In the genomic region with DNA sequence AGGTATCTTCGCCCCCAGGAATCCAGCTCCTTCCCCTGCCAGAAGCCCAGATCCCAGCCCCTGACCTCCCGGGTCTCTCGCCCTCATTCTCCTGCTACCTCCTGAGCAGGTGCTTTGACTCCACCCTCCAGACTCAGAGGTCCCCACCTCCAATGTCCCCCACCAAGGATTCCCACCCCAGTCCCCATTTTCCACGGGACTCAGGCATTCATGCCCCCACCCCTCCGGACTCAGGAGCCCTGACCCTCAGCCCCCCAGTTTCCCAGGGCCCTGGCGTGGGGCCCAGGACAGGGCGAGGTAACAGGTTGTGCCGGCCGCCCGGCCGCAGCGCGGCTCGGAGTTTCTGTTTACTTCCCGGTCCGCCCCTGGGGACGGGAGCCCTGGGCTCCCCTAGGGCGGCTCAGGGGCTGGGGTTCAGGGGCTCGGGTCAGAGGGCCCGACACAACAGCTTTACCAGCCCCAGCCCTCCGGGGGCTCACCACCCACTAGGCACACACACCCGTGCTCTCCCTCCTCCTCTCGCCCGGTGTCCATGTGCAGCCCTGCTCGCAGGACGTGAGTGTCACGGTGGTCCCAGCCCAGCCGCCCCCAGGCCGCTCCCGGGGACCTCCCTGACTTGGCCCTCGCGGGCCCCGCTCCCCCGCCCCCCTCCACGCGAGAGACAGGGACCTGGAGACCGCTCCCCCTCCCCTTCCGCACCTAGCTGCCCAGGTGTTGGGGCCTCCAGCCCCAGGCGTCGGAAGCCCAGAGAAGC, we compare ENCODE assay signal across 10 cellular contexts. TPM values are rescaled to one million over a fixed set of nuclear protein-coding genes. Genes with fewer than 3 reads are reported as not detected.
A peak's percentile ranks its signal among the peaks of the same experiment; 100 is the strongest.
DNase-seq lines count a peak whose midpoint lies in the region; ATAC-seq and TF ChIP-seq lines count a peak whose summit lies in the region.
"Had no signal": no experiment of that assay in that cellular context is flagged by ENCODE, and none has a peak within 500 bp of the region (broad histone marks: within the 10 kb centered on the region; RNA-seq: fewer than 3 reads in every experiment).

No MANE protein-coding gene starts in this region.

- no peaks in the 10 kb centered on the region for H3K36me3 ChIP-seq in upper lobe of left lung

- peaks cover 13% of the 10 kb centered on the region for H3K4me1 Mint-ChIP-seq in activated naive CD8-positive, alpha-beta T cell treated with anti-CD3 and anti-CD28 coated beads, Interleukin-2, amount 10 ng/mL, durations not matched to agents 7 days and 5 days
- peaks cover 8% of the 10 kb centered on the region for H3K4me1 Mint-ChIP-seq in activated naive CD8-positive, alpha-beta T cell treated with anti-CD3 and anti-CD28 coated beads, Interleukin-2, amount 50 U/mL, for 24 hours

- peak; percentile 2 for ATAC-seq in activated naive CD8-positive, alpha-beta T cell treated with anti-CD3 and anti-CD28 coated beads, Interleukin-2, amount 10 ng/mL, durations not matched to agents 7 days and 5 days (ENCODE audit: low read depth)
- ATAC-seq in activated naive CD8-positive, alpha-beta T cell treated with anti-CD3 and anti-CD28 coated beads, Interleukin-2, amount 50 U/mL, for 24 hours = no peak
- peak; percentile 16 to 63 for ATAC-seq in upper lobe of left lung (ENCODE audit: low FRiP score in 2 of 2)

- H3K27me3 ChIP-seq in upper lobe of left lung = peaks cover 4 to 27% (median 15%) of the 10 kb centered on the region in 4 donors

- H3K4me3 ChIP-seq in iPS-18c (ENCODE audit: insufficient read depth, low read depth, low read length) (peak overlapping the region; percentile 59; the same call in 1 of the 2 replicates), upper lobe of left lung (peak overlapping the region; percentile 18 to 60 (median 56))

- peaks cover 75% of the 10 kb centered on the region for H3K27me3 Mint-ChIP-seq in activated naive CD8-positive, alpha-beta T cell treated with anti-CD3 and anti-CD28 coated beads, Interleukin-2, amount 10 ng/mL, durations not matched to agents 7 days and 5 days
- peaks cover 75% of the 10 kb centered on the region for H3K27me3 Mint-ChIP-seq in activated naive CD8-positive, alpha-beta T cell treated with anti-CD3 and anti-CD28 coated beads, Interleukin-2, amount 50 U/mL, for 24 hours

- no peak for DNase-seq in activated naive CD8-positive, alpha-beta T cell treated with anti-CD3 and anti-CD28 coated beads, Interleukin-2, amount 10 ng/mL, durations not matched to agents 7 days and 5 days
- DNase-seq in activated naive CD8-positive, alpha-beta T cell treated with anti-CD3 and anti-CD28 coated beads, Interleukin-2, amount 50 U/mL, for 24 hours = no peak
- DNase-seq in upper lobe of left lung = peak; percentile 50 to 89
- no peak for DNase-seq in NCI-H510A (lab: John Stamatoyannopoulos, UW)
- no peak for DNase-seq in activated T-cell treated with anti-CD3 and anti-CD28 coated beads, Interleukin-2, amount 50 U/mL, for 1 hour
- DNase-seq: effector CD8-positive, alpha-beta T cell; HCEC 1CT had no signal

- H3K36me3 Mint-ChIP-seq in activated naive CD8-positive, alpha-beta T cell treated with anti-CD3 and anti-CD28 coated beads, Interleukin-2, amount 10 ng/mL, durations not matched to agents 7 days and 5 days = peaks cover 1% of the 10 kb centered on the region
- no peaks in the 10 kb centered on the region for H3K36me3 Mint-ChIP-seq in activated naive CD8-positive, alpha-beta T cell treated with anti-CD3 and anti-CD28 coated beads, Interleukin-2, amount 50 U/mL, for 24 hours (ENCODE audit: low read depth)

- 4 to 5% methylated on average over 5 to 25 of the region's 40 CpGs for WGBS in upper lobe of left lung, 2 donors

- no peak overlapping the region for H3K27ac Mint-ChIP-seq in activated naive CD8-positive, alpha-beta T cell treated with anti-CD3 and anti-CD28 coated beads, Interleukin-2, amount 10 ng/mL, durations not matched to agents 7 days and 5 days
- H3K27ac Mint-ChIP-seq in activated naive CD8-positive, alpha-beta T cell treated with anti-CD3 and anti-CD28 coated beads, Interleukin-2, amount 50 U/mL, for 24 hours = no peak overlapping the region

- no peaks in the 10 kb centered on the region for H3K9me3 ChIP-seq in iPS-18c (ENCODE audit: control insufficient read depth, insufficient read depth, low read length)
- no peaks in the 10 kb centered on the region for H3K9me3 ChIP-seq in upper lobe of left lung

- H3K4me1 ChIP-seq in upper lobe of left lung = peaks cover 7 to 31% (median 18%) of the 10 kb centered on the region in 4 donors

- no peaks in the 10 kb centered on the region for H3K9me3 Mint-ChIP-seq in activated naive CD8-positive, alpha-beta T cell treated with anti-CD3 and anti-CD28 coated beads, Interleukin-2, amount 10 ng/mL, durations not matched to agents 7 days and 5 days
- H3K9me3 Mint-ChIP-seq in activated naive CD8-positive, alpha-beta T cell treated with anti-CD3 and anti-CD28 coated beads, Interleukin-2, amount 50 U/mL, for 24 hours = no peaks in the 10 kb centered on the region
- H3K9me3 Mint-ChIP-seq: activated T-helper 1 cell treated with anti-CD3 and anti-CD28 coated beads, Interleukin-12 subunit alpha, Interleukin-12 subunit beta, Interleukin-2, Interleukin-4 antibody, amounts not matched to agents 30 ng/mL and 10 ng/mL and 1 ng/mL, durations not matched to agents 14 hours and 24 hours and 36 hours had no signal

- H3K4me3 Mint-ChIP-seq in activated naive CD8-positive, alpha-beta T cell treated with anti-CD3 and anti-CD28 coated beads, Interleukin-2, amount 10 ng/mL, durations not matched to agents 7 days and 5 days = no peak overlapping the region
- H3K4me3 Mint-ChIP-seq in activated naive CD8-positive, alpha-beta T cell treated with anti-CD3 and anti-CD28 coated beads, Interleukin-2, amount 50 U/mL, for 24 hours = no peak overlapping the region
- H3K4me3 Mint-ChIP-seq: activated T-helper 1 cell treated with anti-CD3 and anti-CD28 coated beads, Interleukin-12 subunit alpha, Interleukin-12 subunit beta, Interleukin-2, Interleukin-4 antibody, amounts not matched to agents 30 ng/mL and 10 ng/mL and 1 ng/mL, durations not matched to agents 14 hours and 24 hours and 36 hours had no signal

- POLR2A ChIA-PET in activated naive CD8-positive, alpha-beta T cell treated with anti-CD3 and anti-CD28 coated beads, Interleukin-2, amount 10 ng/mL, durations not matched to agents 7 days and 5 days (lab: Charles Lee) = interaction anchor here (1.2 to 2.4 kb wide), 3 partner anchors 9 to 89 kb away, joined by 3 to 13 read pairs (median 5); a partner anchor contains a TSS

- no peak for TF ChIP-seq POLR2A in upper lobe of left lung (IDR thresholded peaks at IDR 0.05)

- no peak for TF ChIP-seq EP300 in upper lobe of left lung (IDR thresholded peaks at IDR 0.05)

- peak overlapping the region; percentile 37 to 63 (median 57) for H3K27ac ChIP-seq in upper lobe of left lung

- no peak for TF ChIP-seq CTCF in upper lobe of left lung (IDR thresholded peaks at IDR 0.05)

RNA-seq across cellular contexts. Expression of a gene that starts 0.6 kb away (rescaled TPM):
- 1 to 10 TPM; 1.6 TPM for total RNA-seq in activated naive CD8-positive, alpha-beta T cell treated with anti-CD3 and anti-CD28 coated beads, Interleukin-2, amount 10 ng/mL, durations not matched to agents 7 days and 5 days
- total RNA-seq in upper lobe of left lung = 10 to 100 TPM; 18.5 to 98.5 (median 35.0) TPM
- total RNA-seq: activated T-helper 1 cell treated with anti-CD3 and anti-CD28 coated beads, Interleukin-12 subunit alpha, Interleukin-12 subunit beta, Interleukin-2, Interleukin-4 antibody, amounts not matched to agents 30 ng/mL and 10 ng/mL and 1 ng/mL, durations not matched to agents 14 hours and 24 hours and 36 hours; NCI-H460 had no signal

RNA-seq across cellular contexts. Expression of a gene that starts 10.2 kb away (rescaled TPM):
- total RNA-seq in activated naive CD8-positive, alpha-beta T cell treated with anti-CD3 and anti-CD28 coated beads, Interleukin-2, amount 10 ng/mL, durations not matched to agents 7 days and 5 days = 10 to 100 TPM; 49.3 to 60.4 TPM
- 10 to 100 TPM; 10.0 to 41.4 (median 20.5) TPM for total RNA-seq in upper lobe of left lung

RNA-seq across cellular contexts. Expression of a gene that starts 12.3 kb away (rescaled TPM):
- 10 to 100 TPM; 36.3 to 36.9 TPM for total RNA-seq in activated naive CD8-positive, alpha-beta T cell treated with anti-CD3 and anti-CD28 coated beads, Interleukin-2, amount 10 ng/mL, durations not matched to agents 7 days and 5 days
- 10 to 100 TPM; 18.5 to 40.8 (median 33.1) TPM for total RNA-seq in upper lobe of left lung

RNA-seq across cellular contexts. Expression of a gene that starts 12.4 kb away (rescaled TPM):
- 10 to 100 TPM; 38.1 to 42.6 TPM for total RNA-seq in activated naive CD8-positive, alpha-beta T cell treated with anti-CD3 and anti-CD28 coated beads, Interleukin-2, amount 10 ng/mL, durations not matched to agents 7 days and 5 days
- total RNA-seq in upper lobe of left lung = 10 to 100 TPM; 28.3 to 85.1 (median 42.2) TPM

RNA-seq across cellular contexts. Expression of a gene that starts 16.0 kb away (rescaled TPM):
- total RNA-seq in activated naive CD8-positive, alpha-beta T cell treated with anti-CD3 and anti-CD28 coated beads, Interleukin-2, amount 10 ng/mL, durations not matched to agents 7 days and 5 days = 1 to 10 TPM; 2.9 TPM
- total RNA-seq in upper lobe of left lung = 100 to 1,000 TPM in 1 of 6 donors, 10 to 100 TPM in 5; 37.7 to 431 (median 76.5) TPM

Comparison
In these comparisons a context has a peak if more than half of its experiments do, and no peak if none do; other contexts are left out.
1. DNase-seq: peak in upper lobe of left lung (2 of 2); none in activated naive CD8-positive, alpha-beta T cell treated with anti-CD3 and anti-CD28 coated beads, Interleukin-2, amount 10 ng/mL, durations not matched to agents 7 days and 5 days (single experiment), activated naive CD8-positive, alpha-beta T cell treated with anti-CD3 and anti-CD28 coated beads, Interleukin-2, amount 50 U/mL, for 24 hours (single experiment), NCI-H510A (single experiment) and activated T-cell treated with anti-CD3 and anti-CD28 coated beads, Interleukin-2, amount 50 U/mL, for 1 hour (single experiment).
2. RNA of a gene that starts 0.6 kb away (total RNA-seq): 18.5 to 98.5 TPM in upper lobe of left lung; 1.6 TPM in activated naive CD8-positive, alpha-beta T cell treated with anti-CD3 and anti-CD28 coated beads, Interleukin-2, amount 10 ng/mL, durations not matched to agents 7 days and 5 days; every median in the first group is over 4 times any median in the second.